In genomic region chr14:77741438-77741837, GRCh38 we compare ENCODE assay signal across 20 cellular contexts. TPM values are rescaled to one million over a fixed set of nuclear protein-coding genes. Genes with fewer than 3 reads are reported as not detected.
DNase-seq lines count a peak whose midpoint lies in the region; ATAC-seq lines count a peak whose summit lies in the region.
"Had no signal": no experiment of that assay in that cellular context is flagged by ENCODE, and none has a peak within 500 bp of the region (broad histone marks: within the 10 kb centered on the region; RNA-seq: fewer than 3 reads in every experiment).

No MANE protein-coding gene starts in this region.

- H3K27ac Mint-ChIP-seq in activated naive CD4-positive, alpha-beta T cell treated with anti-CD3 and anti-CD28 coated beads, Interleukin-2, amount 50 U/mL, for 24 hours, result peak overlapping the region; percentile 73
- peak overlapping the region; percentile 40 for H3K27ac Mint-ChIP-seq in activated T-helper 2 cell treated with anti-CD3 and anti-CD28 coated beads, Interferon-gamma antibody, Interleukin-2, Interleukin-4, amounts not matched to agents 10 μg/mL and 5 μg/mL and 100 μg/mL, durations not matched to agents 14 hours and 24 hours and 36 hours
- peak overlapping the region; percentile 84 for H3K27ac Mint-ChIP-seq in stimulated activated effector memory CD8-positive, alpha-beta T cell treated with anti-CD3 and anti-CD28 coated beads, Interleukin-12 subunit alpha, Interleukin-12 subunit beta, amount 100 ng/mL, for 72 hours
- H3K27ac Mint-ChIP-seq: HFFc6 had no signal

- peaks cover 15% of the 10 kb centered on the region for H3K36me3 Mint-ChIP-seq in activated naive CD4-positive, alpha-beta T cell treated with anti-CD3 and anti-CD28 coated beads, Interleukin-2, amount 50 U/mL, for 24 hours
- peaks cover 63% of the 10 kb centered on the region for H3K36me3 Mint-ChIP-seq in activated T-helper 2 cell treated with anti-CD3 and anti-CD28 coated beads, Interferon-gamma antibody, Interleukin-2, Interleukin-4, amounts not matched to agents 10 μg/mL and 5 μg/mL and 100 μg/mL, durations not matched to agents 14 hours and 24 hours and 36 hours (ENCODE audit: low read depth)
- peaks cover 95% of the 10 kb centered on the region for H3K36me3 Mint-ChIP-seq in stimulated activated effector memory CD8-positive, alpha-beta T cell treated with anti-CD3 and anti-CD28 coated beads, Interleukin-12 subunit alpha, Interleukin-12 subunit beta, amount 100 ng/mL, for 72 hours

- peak; percentile 49 to 63 for ATAC-seq in activated CD4-positive, CD25-positive, alpha-beta regulatory T cell treated with anti-CD3 and anti-CD28 coated beads, Interleukin-2, amount 50 U/mL, for 24 hours
- ATAC-seq in stimulated activated effector memory CD8-positive, alpha-beta T cell treated with anti-CD3 and anti-CD28 coated beads, Interleukin-12 subunit alpha, Interleukin-12 subunit beta, amount 100 ng/mL, for 72 hours, result peak; percentile 31
- ATAC-seq in HG03196 (IDR thresholded peaks at IDR 0.05; ENCODE audit: unreplicated experiment), result no peak
- ATAC-seq: HepG2 had no signal

- no peak overlapping the region for H3K4me3 Mint-ChIP-seq in activated naive CD4-positive, alpha-beta T cell treated with anti-CD3 and anti-CD28 coated beads, Interleukin-2, amount 50 U/mL, for 24 hours
- no peak overlapping the region for H3K4me3 Mint-ChIP-seq in activated T-helper 2 cell treated with anti-CD3 and anti-CD28 coated beads, Interferon-gamma antibody, Interleukin-2, Interleukin-4, amounts not matched to agents 10 μg/mL and 5 μg/mL and 100 μg/mL, durations not matched to agents 14 hours and 24 hours and 36 hours (ENCODE audit: low read depth)
- H3K4me3 Mint-ChIP-seq in stimulated activated effector memory CD8-positive, alpha-beta T cell treated with anti-CD3 and anti-CD28 coated beads, Interleukin-12 subunit alpha, Interleukin-12 subunit beta, amount 100 ng/mL, for 72 hours, result no peak overlapping the region
- H3K4me3 Mint-ChIP-seq: CD14-positive monocyte, HFFc6 had no signal

- intact Hi-C loops in activated T-helper 2 cell treated with anti-CD3 and anti-CD28 coated beads, Interferon-gamma antibody, Interleukin-2, Interleukin-4, amounts not matched to agents 10 μg/mL and 5 μg/mL and 100 μg/mL, durations not matched to agents 14 hours and 24 hours and 36 hours (cut with micrococcal nuclease), result no loop called here

- DNase-seq in activated CD4-positive, CD25-positive, alpha-beta regulatory T cell (lab: John Stamatoyannopoulos, UW), result no peak
- no peak for DNase-seq in activated naive CD4-positive, alpha-beta T cell (lab: John Stamatoyannopoulos, UW)
- no peak for DNase-seq in activated T-helper 2 cell treated with anti-CD3 and anti-CD28 coated beads, Interferon-gamma antibody, Interleukin-2, Interleukin-4, amounts not matched to agents 10 μg/mL and 5 μg/mL and 100 μg/mL, durations not matched to agents 14 hours and 24 hours and 36 hours (ENCODE audit: low spot score)
- no peak for DNase-seq in stimulated activated effector memory CD8-positive, alpha-beta T cell treated with anti-CD3 and anti-CD28 coated beads, Interleukin-12 subunit alpha, Interleukin-12 subunit beta, amount 100 ng/mL, for 72 hours (ENCODE audit: low spot score in 2 of 2)
- DNase-seq in effector CD8-positive, alpha-beta T cell (lab: John Stamatoyannopoulos, UW), result no peak
- DNase-seq: DMS153, GDM1, H7, HFFc6, KBM-7, MV-4-11, NCI-H1694 treated with DMSO at 0.1 percent for 48 hours, NCI-H2107, NCI-H510A, NCI-H748 treated with DMSO at 0.1 percent for 48 hours had no signal

- peaks cover 38% of the 10 kb centered on the region for H3K4me1 Mint-ChIP-seq in activated naive CD4-positive, alpha-beta T cell treated with anti-CD3 and anti-CD28 coated beads, Interleukin-2, amount 50 U/mL, for 24 hours
- peaks cover 11% of the 10 kb centered on the region for H3K4me1 Mint-ChIP-seq in activated T-helper 2 cell treated with anti-CD3 and anti-CD28 coated beads, Interferon-gamma antibody, Interleukin-2, Interleukin-4, amounts not matched to agents 10 μg/mL and 5 μg/mL and 100 μg/mL, durations not matched to agents 14 hours and 24 hours and 36 hours (ENCODE audit: low read depth)
- peaks cover 36% of the 10 kb centered on the region for H3K4me1 Mint-ChIP-seq in stimulated activated effector memory CD8-positive, alpha-beta T cell treated with anti-CD3 and anti-CD28 coated beads, Interleukin-12 subunit alpha, Interleukin-12 subunit beta, amount 100 ng/mL, for 72 hours

- no peaks in the 10 kb centered on the region for H3K27me3 Mint-ChIP-seq in activated naive CD4-positive, alpha-beta T cell treated with anti-CD3 and anti-CD28 coated beads, Interleukin-2, amount 50 U/mL, for 24 hours
- no peaks in the 10 kb centered on the region for H3K27me3 Mint-ChIP-seq in activated T-helper 2 cell treated with anti-CD3 and anti-CD28 coated beads, Interferon-gamma antibody, Interleukin-2, Interleukin-4, amounts not matched to agents 10 μg/mL and 5 μg/mL and 100 μg/mL, durations not matched to agents 14 hours and 24 hours and 36 hours (ENCODE audit: low read depth)

- H3K9me3 Mint-ChIP-seq in activated naive CD4-positive, alpha-beta T cell treated with anti-CD3 and anti-CD28 coated beads, Interleukin-2, amount 50 U/mL, for 24 hours, result no peaks in the 10 kb centered on the region
- no peaks in the 10 kb centered on the region for H3K9me3 Mint-ChIP-seq in activated T-helper 2 cell treated with anti-CD3 and anti-CD28 coated beads, Interferon-gamma antibody, Interleukin-2, Interleukin-4, amounts not matched to agents 10 μg/mL and 5 μg/mL and 100 μg/mL, durations not matched to agents 14 hours and 24 hours and 36 hours
- H3K9me3 Mint-ChIP-seq in stimulated activated effector memory CD8-positive, alpha-beta T cell treated with anti-CD3 and anti-CD28 coated beads, Interleukin-12 subunit alpha, Interleukin-12 subunit beta, amount 100 ng/mL, for 72 hours, result no peaks in the 10 kb centered on the region
- H3K9me3 Mint-ChIP-seq: CD14-positive monocyte, HFFc6 had no signal

RNA-seq across cellular contexts. Expression of gene SNW1, which starts 19.5 kb away (rescaled TPM):
- 101 and 114 TPM in 2 replicates for total RNA-seq in activated T-helper 2 cell treated with anti-CD3 and anti-CD28 coated beads, Interferon-gamma antibody, Interleukin-2, Interleukin-4, amounts not matched to agents 10 μg/mL and 5 μg/mL and 100 μg/mL, durations not matched to agents 14 hours and 24 hours and 36 hours

RNA-seq across cellular contexts. Expression of gene SLIRP, which starts 33.5 kb away (rescaled TPM):
- 133 and 145 TPM in 2 replicates for total RNA-seq in activated T-helper 2 cell treated with anti-CD3 and anti-CD28 coated beads, Interferon-gamma antibody, Interleukin-2, Interleukin-4, amounts not matched to agents 10 μg/mL and 5 μg/mL and 100 μg/mL, durations not matched to agents 14 hours and 24 hours and 36 hours

RNA-seq across cellular contexts. Expression of gene ALKBH1, which starts 33.6 kb away (rescaled TPM):
- 14.6 and 15.3 TPM in 2 replicates for total RNA-seq in activated T-helper 2 cell treated with anti-CD3 and anti-CD28 coated beads, Interferon-gamma antibody, Interleukin-2, Interleukin-4, amounts not matched to agents 10 μg/mL and 5 μg/mL and 100 μg/mL, durations not matched to agents 14 hours and 24 hours and 36 hours

RNA-seq across cellular contexts. Expression of gene ADCK1, which starts 58.5 kb away (rescaled TPM):
- 4.1 and 5.2 TPM in 2 replicates for total RNA-seq in activated T-helper 2 cell treated with anti-CD3 and anti-CD28 coated beads, Interferon-gamma antibody, Interleukin-2, Interleukin-4, amounts not matched to agents 10 μg/mL and 5 μg/mL and 100 μg/mL, durations not matched to agents 14 hours and 24 hours and 36 hours
